17 cellular contexts compared by ENCODE assay signal in genomic region chr5:150120617-150121447, GRCh38. TPM values are rescaled to one million over a fixed set of nuclear protein-coding genes. Genes with fewer than 3 reads are reported as not detected.
A peak's percentile ranks its signal among the peaks of the same experiment; 100 is the strongest.
DNase-seq lines count a peak whose midpoint lies in the region; ATAC-seq and TF ChIP-seq lines count a peak whose summit lies in the region.
"Had no signal": no experiment of that assay in that cellular context is flagged by ENCODE, and none has a peak within 500 bp of the region (broad histone marks: within the 10 kb centered on the region; RNA-seq: fewer than 3 reads in every experiment).

No MANE protein-coding gene starts in this region.

- H3K4me3 Mint-ChIP-seq in osteocyte (ENCODE audit: unreplicated experiment) = no peak overlapping the region
- H3K4me3 Mint-ChIP-seq: CD14-positive monocyte had no signal

- H3K4me3 ChIP-seq in heart left ventricle (no peak overlapping the region), vagina (no peak overlapping the region)
- H3K4me3 ChIP-seq: A549, K562 had no signal

- H3K36me3 ChIP-seq in heart left ventricle (peaks cover 0 to 96% (median 43%) of the 10 kb centered on the region in 9 donors), vagina (peaks cover 0 to 90% of the 10 kb centered on the region in 2 donors)

- H3K9me3 ChIP-seq in heart left ventricle (no peaks in the 10 kb centered on the region), vagina (no peaks in the 10 kb centered on the region)
- H3K9me3 ChIP-seq: A549, Caco-2 had no signal

- no peaks in the 10 kb centered on the region for H3K27me3 Mint-ChIP-seq in osteocyte (ENCODE audit: unreplicated experiment)

- H3K4me1 ChIP-seq in heart left ventricle (peaks cover 0 to 29% (median 0%) of the 10 kb centered on the region in 12 donors), vagina (no peaks in the 10 kb centered on the region)

- H3K36me3 Mint-ChIP-seq in osteocyte (ENCODE audit: unreplicated experiment) = peaks cover 67% of the 10 kb centered on the region
- H3K36me3 Mint-ChIP-seq: CD14-positive monocyte had no signal

- intact Hi-C loops in heart left ventricle (cut with DNase I) = loop anchor here in 1 of 10 donors (10.0 kb wide), 1 partner anchor 234 kb away; the partner anchor contains the start of gene TCOF1
- intact Hi-C loops in Right ventricle myocardium inferior (cut with DNase I) = no loop called here
- intact Hi-C loops in vagina (cut with DNase I) = no loop called here

- peak in 4 of 5 donors; percentile 16 to 54 (median 24) for DNase-seq in heart left ventricle
- DNase-seq in Right ventricle myocardium inferior (ENCODE audit: missing footprints) = no peak
- DNase-seq in ecto neural progenitor cell (ENCODE audit: low spot score) = peak; percentile 50
- no peak for DNase-seq in osteocyte (ENCODE audit: extremely low spot score, unreplicated experiment)
- no peak for DNase-seq in vagina (ENCODE audit: extremely low spot score in 2 of 2)
- no peak for DNase-seq in NCI-H2196 treated with DMSO at 0.1 percent for 48 hours (lab: John Stamatoyannopoulos, UW; ENCODE audit: unreplicated experiment)
- no peak for DNase-seq in 8988T
- DNase-seq: NCI-H1048; NCI-H345; NCI-H526 treated with DMSO at 0.1 percent for 48 hours; NK-92 treated with Interleukin-12 subunit alpha and Interleukin-12 subunit beta, amount 100 ng/mL, for 24 hours had no signal

- H3K4me1 Mint-ChIP-seq in osteocyte (ENCODE audit: unreplicated experiment) = peaks cover 49% of the 10 kb centered on the region

- H3K9me3 Mint-ChIP-seq in osteocyte (ENCODE audit: unreplicated experiment) = no peaks in the 10 kb centered on the region
- H3K9me3 Mint-ChIP-seq: CD14-positive monocyte had no signal

- 79 to 86% (median 82%) methylated on average over 16 to 19 of the region's 19 CpGs for WGBS in heart left ventricle, 4 donors

- H3K27me3 ChIP-seq in heart left ventricle (no peaks in the 10 kb centered on the region), vagina (no peaks in the 10 kb centered on the region)

- no peak for ATAC-seq in heart left ventricle
- no peak for ATAC-seq in Right ventricle myocardium inferior
- ATAC-seq in GM21447 (IDR thresholded peaks at IDR 0.05; ENCODE audit: unreplicated experiment) = no peak
- ATAC-seq: A549, K562 had no signal

- TF ChIP-seq CTCF in heart left ventricle (IDR thresholded peaks at IDR 0.05) (no peak), osteocyte (IDR thresholded peaks at IDR 0.05) (no peak), vagina (IDR thresholded peaks at IDR 0.05) (no peak)

- H3K27ac Mint-ChIP-seq in osteocyte (ENCODE audit: unreplicated experiment) = peak overlapping the region; percentile 79

- H3K27ac ChIP-seq in heart left ventricle (peak overlapping the region in 1 of 12 donors; percentile 19), vagina (peak overlapping the region; percentile 20)
- H3K27ac ChIP-seq: HL-60 had no signal

- TF ChIP-seq POLR2A in heart left ventricle (IDR thresholded peaks at IDR 0.05) = no peak
- no peak for TF ChIP-seq POLR2A in vagina (IDR thresholded peaks at IDR 0.05)

RNA-seq across cellular contexts. Expression of gene CSF1R, which starts 34.5 kb away (rescaled TPM):
- 100 to 1,000 TPM in 1 of 9 donors, 10 to 100 TPM in 6, 1 to 10 TPM in 2; 5.8 to 143 (median 12.0) TPM for total RNA-seq in heart left ventricle
- polyA plus RNA-seq in heart left ventricle = 1 to 10 TPM; 5.0 to 5.6 TPM
- total RNA-seq in Right ventricle myocardium inferior = 21.9 TPM
- 1.1 and 1.2 TPM in 2 replicates for total RNA-seq in osteocyte
- total RNA-seq in vagina = 21.4 TPM

RNA-seq across cellular contexts. Expression of gene PDGFRB, which starts 34.8 kb away (rescaled TPM):
- 100 to 1,000 TPM in 3 of 9 donors, 10 to 100 TPM in 6; 28.3 to 112 (median 45.6) TPM for total RNA-seq in heart left ventricle
- polyA plus RNA-seq in heart left ventricle = 10 to 100 TPM; 27.6 to 53.1 TPM
- 57.2 TPM for total RNA-seq in Right ventricle myocardium inferior
- 1,093 and 1,131 TPM in 2 replicates for total RNA-seq in osteocyte
- total RNA-seq in vagina = 173 TPM

RNA-seq across cellular contexts. Expression of gene CDX1, which starts 45.7 kb away (rescaled TPM):
- total RNA-seq in heart left ventricle = under 1 TPM in 2 of 9 donors, not detected in 7; 0.29 TPM
- polyA plus RNA-seq in heart left ventricle = under 1 TPM in 1 of 2 donors, not detected in 1; 0.17 TPM
- not detected for total RNA-seq in Right ventricle myocardium inferior
- 0.71 and 1.0 TPM in 2 replicates for total RNA-seq in osteocyte
- total RNA-seq in vagina = not detected
- polyA plus RNA-seq: A549, CD14-positive monocyte had no signal

Comparison
In these comparisons a context has a peak if more than half of its experiments do, and no peak if none do; other contexts are left out.
1. DNase-seq: peak in heart left ventricle (4 of 5) and ecto neural progenitor cell (single experiment); none in Right ventricle myocardium inferior (single experiment), osteocyte (single experiment), vagina (0 of 2), NCI-H2196 treated with DMSO at 0.1 percent for 48 hours (single experiment) and 8988T (single experiment).